In the genomic region with DNA sequence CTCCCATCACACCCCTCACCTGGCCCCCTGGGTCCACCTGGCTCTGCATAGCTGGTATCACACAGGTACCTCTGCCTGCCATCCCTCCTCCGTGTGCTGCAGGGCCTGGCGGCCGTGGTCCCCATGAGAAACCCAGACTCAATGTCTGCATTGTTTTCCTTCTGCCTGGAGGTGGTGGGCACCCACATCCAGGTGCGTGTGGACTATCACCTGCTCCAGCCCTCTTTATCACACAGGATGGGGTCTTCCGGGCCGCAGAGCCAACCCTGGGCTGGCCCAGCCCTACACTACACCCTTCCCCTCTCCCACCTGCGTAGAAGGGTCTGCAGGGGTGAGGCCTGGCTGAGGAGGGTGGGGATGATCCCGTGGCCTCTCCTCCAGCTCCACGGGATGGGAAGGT, we compare ENCODE assay signal across 28 cellular contexts. TPM values are rescaled to one million over a fixed set of nuclear protein-coding genes. Genes with fewer than 3 reads are reported as not detected.
"Had no signal": no experiment of that assay in that cellular context is flagged by ENCODE, and none has a peak within 500 bp of the region (broad histone marks: within the 10 kb centered on the region; RNA-seq: fewer than 3 reads in every experiment).

No MANE protein-coding gene starts in this region.

- H3K27ac ChIP-seq: adrenal gland, body of pancreas, brain microvascular endothelial cell, breast epithelium, VCaP had no signal

- DNase-seq: activated B cell treated with CpG ODN at 0.5 μM for 24 hours; activated CD4-positive, alpha-beta memory T cell treated with anti-CD3 and anti-CD28 coated beads for 36 hours; activated CD4-positive, alpha-beta T cell treated with anti-CD3 and anti-CD28 coated beads for 4 hours; activated CD4-positive, alpha-beta T cell treated with anti-CD3 and anti-CD28 coated beads, Interleukin-2, amount 10 ng/mL, durations not matched to agents 24 days and 14 days; activated CD4-positive, CD25-positive, alpha-beta regulatory T cell treated with anti-CD3 and anti-CD28 coated beads, Interleukin-2, amount 50 U/mL, for 72 hours; activated CD8-positive, alpha-beta memory T cell treated with anti-CD3 and anti-CD28 coated beads, Interleukin-2, amount 50 U/mL, for 4 hours; activated CD8-positive, alpha-beta T cell treated with anti-CD3 and anti-CD28 coated beads for 36 hours; activated effector memory CD4-positive, alpha-beta T cell treated with anti-CD3 and anti-CD28 coated beads, Interleukin-2, amount 50 U/mL, for 16 hours; activated gamma-delta T cell treated with Interleukin-2 at 50 U/mL for 16 hours; activated naive CD4-positive, alpha-beta T cell; activated naive CD4-positive, alpha-beta T cell treated with anti-CD3 and anti-CD28 coated beads for 36 hours; activated naive CD4-positive, alpha-beta T cell treated with anti-CD3 and anti-CD28 coated beads, Interleukin-2, amount 50 U/mL, for 16 hours; activated naive CD8-positive, alpha-beta T cell treated with anti-CD3 and anti-CD28 coated beads for 36 hours; activated T-cell treated with anti-CD3 and anti-CD28 coated beads for 4 hours; activated T-cell treated with anti-CD3 and anti-CD28 coated beads, Interleukin-2, amount 50 U/mL, for 1 hour; activated T-cell treated with anti-CD3 and anti-CD28 coated beads, Interleukin-2, amount 50 U/mL, for 4 hours; activated T-cell treated with anti-CD3 and anti-CD28 coated beads, Interleukin-2, amount 50 U/mL, for 72 hours; adrenal gland; amniotic stem cell; aorta; body of pancreas; brain microvascular endothelial cell; central memory CD4-positive, alpha-beta T cell; T-helper 1 cell; T-helper 2 cell; T-helper 9 cell had no signal

- H3K27me3 ChIP-seq: body of pancreas, brain microvascular endothelial cell, breast epithelium had no signal

- H3K4me3 ChIP-seq: adrenal gland, body of pancreas, breast epithelium had no signal

- H3K9me3 ChIP-seq: adrenal gland, body of pancreas, breast epithelium had no signal

- H3K36me3 ChIP-seq: breast epithelium had no signal

RNA-seq across cellular contexts. Expression of a gene that starts 7.0 kb away (rescaled TPM):
- polyA plus RNA-seq: aorta had no signal

RNA-seq across cellular contexts. Expression of a gene that starts 14.9 kb away (rescaled TPM):
- polyA plus RNA-seq: aorta had no signal
